8 cellular contexts compared by ENCODE assay signal in genomic region chr9:66065735-66066134, GRCh38.
DNase-seq lines count a peak whose midpoint lies in the region; ATAC-seq, FAIRE-seq and TF ChIP-seq lines count a peak whose summit lies in the region.
"Not testable (repeated sequence)": the region's sequence is repeated elsewhere in the genome, so short reads cannot be mapped to it uniquely, and the experiment has no call there.

No MANE protein-coding gene starts in this region.

- 65 to 79% (median 73%) methylated on average over 3 of the region's 5 CpGs for WGBS in heart left ventricle, 4 donors
- 74 to 81% methylated on average over 3 of the region's 5 CpGs for WGBS in sigmoid colon, 2 donors
- 66 to 78% methylated on average over 3 of the region's 5 CpGs for WGBS in aorta, 2 donors

- not testable (repeated sequence) for H3K36me3 Mint-ChIP-seq in WTC11

- H3K4me1 ChIP-seq in ascending aorta; heart left ventricle; kidney (ENCODE audit: control insufficient read depth in 1 of 2, insufficient read depth in 1 of 2, low read depth in 1 of 2, low read length in 2 of 2); mucosa of descending colon (ENCODE audit: low read depth); sigmoid colon; aorta (ENCODE audit: control insufficient read depth in 1 of 2, insufficient read depth in 2 of 2, low read length in 2 of 2): not testable (repeated sequence)

- not testable (repeated sequence) for H3K27ac ChIP-seq in ascending aorta; heart left ventricle; kidney (ENCODE audit: low read depth in 2 of 2, low read length in 2 of 2); sigmoid colon; aorta (ENCODE audit: low read depth in 1 of 2, low read length in 2 of 2)

- H3K4me3 Mint-ChIP-seq in WTC11, result not testable (repeated sequence)

- intact Hi-C loops in ascending aorta (cut with DNase I); heart left ventricle (cut with DNase I); kidney (cut with DNase I); mucosa of descending colon (cut with DNase I, micrococcal nuclease); sigmoid colon (cut with DNase I); aorta (cut with DNase I): not testable (repeated sequence)

- not testable (repeated sequence) for TF ChIP-seq EP300 in sigmoid colon (IDR thresholded peaks at IDR 0.05)

- not testable (repeated sequence) for H3K9me3 ChIP-seq in ascending aorta; heart left ventricle; kidney (ENCODE audit: control insufficient read depth in 1 of 2, low read length in 2 of 2); mucosa of descending colon; sigmoid colon; aorta (ENCODE audit: control insufficient read depth, low read length)

- H3K36me3 ChIP-seq in ascending aorta; heart left ventricle; kidney (ENCODE audit: control insufficient read depth in 1 of 2, insufficient read depth in 2 of 2, low read length in 2 of 2); mucosa of descending colon (ENCODE audit: low read depth); sigmoid colon; aorta (ENCODE audit: control insufficient read depth in 1 of 2, insufficient read depth in 2 of 2, low read length in 1 of 2): not testable (repeated sequence)

- not testable (repeated sequence) for H3K27me3 Mint-ChIP-seq in WTC11 (ENCODE audit: low read depth)

- not testable (repeated sequence) for TF ChIP-seq CTCF in WTC11 (IDR thresholded peaks at IDR 0.05); ascending aorta (IDR thresholded peaks at IDR 0.05); heart left ventricle (IDR thresholded peaks at IDR 0.05); kidney (IDR thresholded peaks at IDR 0.05; ENCODE audit: borderline replicate concordance, extremely low read depth, insufficient read depth); mucosa of descending colon (IDR thresholded peaks at IDR 0.05); sigmoid colon (IDR thresholded peaks at IDR 0.05)

- CTCF ChIA-PET in WTC11 (lab: Charles Lee), result not testable (repeated sequence)

- not testable (repeated sequence) for H3K9ac ChIP-seq in kidney (ENCODE audit: low read length in 2 of 2)

- TF ChIP-seq POLR2A in heart left ventricle (IDR thresholded peaks at IDR 0.05); sigmoid colon (IDR thresholded peaks at IDR 0.05): not testable (repeated sequence)

- H3K4me3 ChIP-seq in ascending aorta; heart left ventricle; kidney (ENCODE audit: low read length in 2 of 2); mucosa of descending colon; sigmoid colon; aorta (ENCODE audit: low read length in 2 of 2): not testable (repeated sequence)

- DNase-seq in WTC11 (ENCODE audit: low spot score) (peak; percentile 19), activated T-cell treated with anti-CD3 and anti-CD28 coated beads for 1 hour (ENCODE audit: low read depth) (peak; percentile 0), ascending aorta (ENCODE audit: low spot score in 2 of 2) (peak; percentile 9 to 61), heart left ventricle (peak in 3 of 5 donors; percentile 6 to 29 (median 12)), kidney (peak; percentile 29), mucosa of descending colon (peak in 2 of 3 donors; percentile 8 to 40), sigmoid colon (peak; percentile 66), aorta (peak; percentile 38 to 59)

- H3K27ac Mint-ChIP-seq in WTC11, result not testable (repeated sequence)

- POLR2A ChIA-PET in WTC11 (lab: Charles Lee), result not testable (repeated sequence)

- H3K9me3 Mint-ChIP-seq in WTC11, result not testable (repeated sequence)

- not testable (repeated sequence) for FAIRE-seq in kidney (lab: Jason Lieb, UNC)

- H3K4me1 Mint-ChIP-seq in WTC11, result not testable (repeated sequence)

- not testable (repeated sequence) for ATAC-seq in WTC11; heart left ventricle; mucosa of descending colon; aorta (ENCODE audit: low FRiP score)

- not testable (repeated sequence) for H3K27me3 ChIP-seq in ascending aorta; heart left ventricle; sigmoid colon; aorta (ENCODE audit: control insufficient read depth in 1 of 2, insufficient read depth in 2 of 2, low read length in 1 of 2)

Comparison
In these comparisons a context has a peak if more than half of its experiments do, and no peak if none do; other contexts are left out.
1. DNase-seq: peak in every context shown above with its lines; median percentile 66 in sigmoid colon; 48 in aorta; 35 in ascending aorta; 29 in kidney; 24 in mucosa of descending colon; 19 in WTC11; 12 in heart left ventricle; 0 in activated T-cell treated with anti-CD3 and anti-CD28 coated beads for 1 hour.